ENCODE assay signal across 24 cellular contexts in genomic region chr22:20002098-20002497, GRCh38. TPM values are rescaled to one million over a fixed set of nuclear protein-coding genes. Genes with fewer than 3 reads are reported as not detected.
A peak's percentile ranks its signal among the peaks of the same experiment; 100 is the strongest.
DNase-seq lines count a peak whose midpoint lies in the region; ATAC-seq and TF ChIP-seq lines count a peak whose summit lies in the region.
"Had no signal": no experiment of that assay in that cellular context is flagged by ENCODE, and none has a peak within 500 bp of the region (broad histone marks: within the 10 kb centered on the region; RNA-seq: fewer than 3 reads in every experiment).

No MANE protein-coding gene starts in this region.

- ATAC-seq in lower lobe of right lung: peak in 1 of 2 donors; percentile 23
- no peak for ATAC-seq in GM18505 (IDR thresholded peaks at IDR 0.05; ENCODE audit: unreplicated experiment)
- ATAC-seq: effector memory CD8-positive, alpha-beta T cell had no signal

- peak; percentile 46 for DNase-seq in G401 (ENCODE audit: low spot score)
- no peak for DNase-seq in fibroblast of lung (ENCODE audit: low read depth in 2 of 2)
- no peak for DNase-seq in lower lobe of right lung
- no peak for DNase-seq in smooth muscle cell (lab: John Stamatoyannopoulos, UW; ENCODE audit: unreplicated experiment)
- no peak for DNase-seq in NCI-H2029 (lab: John Stamatoyannopoulos, UW)
- no peak for DNase-seq in substantia nigra (lab: John Stamatoyannopoulos, UW)
- no peak for DNase-seq in NCI-H1694 treated with DMSO at 0.1 percent for 48 hours (lab: John Stamatoyannopoulos, UW)
- DNase-seq: ACHN; activated CD4-positive, alpha-beta T cell treated with anti-CD3 and anti-CD28 coated beads, Interleukin-2, amount 50 U/mL, for 4 hours; activated CD8-positive, alpha-beta memory T cell treated with anti-CD3 and anti-CD28 coated beads, Interleukin-2, amount 50 U/mL, for 48 hours; effector memory CD8-positive, alpha-beta T cell; EL; H7; head of caudate nucleus; KBM-7; MM.1S; NCI-H1436 treated with DMSO at 0.1 percent for 48 hours; NCI-H2171 treated with DMSO at 0.1 percent for 48 hours; NCI-H69; stimulated activated CD4-positive, alpha-beta T cell treated with anti-CD3 and anti-CD28 coated beads, Interleukin-4, amount 100 ng/mL, for 24 hours; stimulated activated naive CD4-positive, alpha-beta T cell treated with Interleukin-2 at 50 U/mL for 16 hours had no signal

- H3K9ac ChIP-seq in fibroblast of lung (ENCODE audit: insufficient read depth, low read length): no peak overlapping the region
- H3K9ac ChIP-seq in smooth muscle cell (ENCODE audit: low read depth): no peak overlapping the region

- WGBS in smooth muscle cell (ENCODE audit: low lambda C conversion rate): 34% methylated on average over 11 of the region's 11 CpGs

- in situ Hi-C loops in G401 (cut with HindIII; ENCODE audit: low sequenced_read_pairs): no loop called here

- H3K9me3 ChIP-seq in fibroblast of lung (ENCODE audit: control insufficient read depth, insufficient read depth, low read depth, low read length) (no peaks in the 10 kb centered on the region), lower lobe of right lung (no peaks in the 10 kb centered on the region), smooth muscle cell (replicated peaks; ENCODE audit: low read depth) (peaks cover 16% of the 10 kb centered on the region)

- TF ChIP-seq POLR2A in GM18505 (IDR thresholded peaks at IDR 0.05; ENCODE audit: borderline replicate concordance, extremely low read depth, insufficient read depth, insufficient read length): no peak

- TF ChIP-seq CTCF in fibroblast of lung (conservative IDR thresholded peaks at IDR 0.05 in 1 of 2, IDR thresholded peaks at IDR 0.05 in 1 of 2; ENCODE audit: low read depth in 1 of 2, low read length in 2 of 2) (no peak), lower lobe of right lung (IDR thresholded peaks at IDR 0.05) (no peak), smooth muscle cell (IDR thresholded peaks at IDR 0.05; ENCODE audit: borderline replicate concordance, insufficient read depth, poor library complexity, severe bottlenecking) (no peak)

- no peak overlapping the region for H3K27ac ChIP-seq in fibroblast of lung (ENCODE audit: insufficient read depth, low read length)
- H3K27ac ChIP-seq in lower lobe of right lung: peak overlapping the region; percentile 39
- no peak overlapping the region for H3K27ac ChIP-seq in smooth muscle cell (ENCODE audit: low read depth)
- H3K27ac ChIP-seq in substantia nigra (ENCODE audit: low read depth, low read length, poor library complexity, severe bottlenecking): no peak overlapping the region
- H3K27ac ChIP-seq: C4-2B, RWPE1 had no signal

- H4K20me1 ChIP-seq in fibroblast of lung (ENCODE audit: control insufficient read depth, extremely low read depth, insufficient read depth, low read length) (no peaks in the 10 kb centered on the region), smooth muscle cell (ENCODE audit: low read depth) (no peaks in the 10 kb centered on the region)

- H3K36me3 ChIP-seq in fibroblast of lung (ENCODE audit: control insufficient read depth, insufficient read depth, low read length) (no peaks in the 10 kb centered on the region), lower lobe of right lung (no peaks in the 10 kb centered on the region), smooth muscle cell (ENCODE audit: low read depth) (no peaks in the 10 kb centered on the region)

- H3F3A ChIP-seq in smooth muscle cell (ENCODE audit: low read depth): peaks cover 10% of the 10 kb centered on the region

- H2AFZ ChIP-seq in fibroblast of lung (ENCODE audit: low read length) (peak overlapping the region; percentile 33), smooth muscle cell (ENCODE audit: low read depth) (no peak overlapping the region)

- no peaks in the 10 kb centered on the region for H3K79me2 ChIP-seq in fibroblast of lung (ENCODE audit: control insufficient read depth, insufficient read depth, low read length)
- no peaks in the 10 kb centered on the region for H3K79me2 ChIP-seq in smooth muscle cell (ENCODE audit: low read depth)

- H3K4me1 ChIP-seq in fibroblast of lung (ENCODE audit: control insufficient read depth, extremely low read depth, insufficient read depth, low read length) (no peaks in the 10 kb centered on the region), lower lobe of right lung (peaks cover 20% of the 10 kb centered on the region), smooth muscle cell (ENCODE audit: low read depth) (peaks cover 33% of the 10 kb centered on the region)

- H3K4me2 ChIP-seq in fibroblast of lung (ENCODE audit: extremely low read depth, insufficient read depth, low read length) (no peak overlapping the region), smooth muscle cell (peak overlapping the region; percentile 10)

- H3K4me3 ChIP-seq in fibroblast of lung (replicated peaks in 1 of 4; ENCODE audit: control extremely low read depth in 1 of 4, insufficient read depth in 1 of 4, low read depth in 3 of 4, low read length in 4 of 4) (no peak overlapping the region), lower lobe of right lung (no peak overlapping the region), smooth muscle cell (no peak overlapping the region)

- intact Hi-C loops in lower lobe of right lung (cut with DNase I): no loop called here

- H3K27me3 ChIP-seq in fibroblast of lung (ENCODE audit: control insufficient read depth, insufficient read depth, low read length) (peaks cover 4% of the 10 kb centered on the region), lower lobe of right lung (ENCODE audit: low read depth) (no peaks in the 10 kb centered on the region), smooth muscle cell (ENCODE audit: low read depth) (no peaks in the 10 kb centered on the region)

RNA-seq across cellular contexts. Expression of gene ARVCF, which starts 14.5 kb away (rescaled TPM):
- total RNA-seq in G401 (2014; rRNA removed; shearing (Covaris generic)): 13.8 and 14.9 TPM in 2 replicates
- total RNA-seq in fibroblast of lung (13.9 and 15.7 TPM in 2 replicates), lower lobe of right lung (16.8 TPM), smooth muscle cell (7.1 and 10.6 TPM in 2 replicates)
- polyA plus RNA-seq in fibroblast of lung (2.0 and 2.6 TPM in 2 replicates), smooth muscle cell (5.4 and 11.1 TPM in 2 replicates)
- polyA plus RNA-seq in fibroblast of lung (2012): 3.5 and 7.1 TPM in 2 replicates
- polyA minus RNA-seq in fibroblast of lung (ENCODE audit: low replicate concordance): 1.1 and 8.5 TPM in 2 replicates

RNA-seq across cellular contexts. Expression of gene TANGO2, which starts 18.8 kb away (rescaled TPM):
- total RNA-seq in G401 (2014; rRNA removed; shearing (Covaris generic)): 13.2 and 19.0 TPM in 2 replicates
- total RNA-seq in fibroblast of lung (33.4 and 52.8 TPM in 2 replicates), lower lobe of right lung (45.1 TPM), smooth muscle cell (10.8 and 13.1 TPM in 2 replicates)
- polyA plus RNA-seq in fibroblast of lung (28.3 and 41.3 TPM in 2 replicates), smooth muscle cell (14.7 and 20.4 TPM in 2 replicates)
- polyA plus RNA-seq in fibroblast of lung (2012): 21.0 and 22.2 TPM in 2 replicates
- polyA minus RNA-seq in fibroblast of lung (ENCODE audit: low replicate concordance): 49.5 and 66.6 TPM in 2 replicates
